Comparison of ENCODE assay signal across 12 cellular contexts in genomic region chr1:94855307-94855700, GRCh38. TPM values are rescaled to one million over a fixed set of nuclear protein-coding genes. Genes with fewer than 3 reads are reported as not detected.
DNase-seq lines count a peak whose midpoint lies in the region; ATAC-seq, FAIRE-seq and TF ChIP-seq lines count a peak whose summit lies in the region.
"Had no signal": no experiment of that assay in that cellular context is flagged by ENCODE, and none has a peak within 500 bp of the region (broad histone marks: within the 10 kb centered on the region; RNA-seq: fewer than 3 reads in every experiment).

No MANE protein-coding gene starts in this region.

- H3K36me3 ChIP-seq in esophagus muscularis mucosa (no peaks in the 10 kb centered on the region), muscle layer of colon (ENCODE audit: insufficient read depth, low read length) (no peaks in the 10 kb centered on the region)

- peak; percentile 29 for DNase-seq in ACHN
- peak; percentile 29 for DNase-seq in RCC 7860 (ENCODE audit: low spot score)
- no peak for DNase-seq in esophagus muscularis mucosa (ENCODE audit: extremely low spot score)
- no peak for DNase-seq in HEK293T (ENCODE audit: extremely low spot score)
- no peak for DNase-seq in stimulated activated CD8-positive, alpha-beta memory T cell treated with anti-CD3 and anti-CD28 coated beads, Interleukin-4, amount 100 ng/mL, for 48 hours
- no peak for DNase-seq in SIG-M5 treated with dmso at 0.1 percent for 504 hours (lab: John Stamatoyannopoulos, UW; ENCODE audit: unreplicated experiment)
- DNase-seq: activated CD4-positive, CD25-positive, alpha-beta regulatory T cell treated with anti-CD3 and anti-CD28 coated beads, Interleukin-2, amount 50 U/mL, for 72 hours; GF-D8; Karpas-422 had no signal

- no peaks in the 10 kb centered on the region for H3K27me3 ChIP-seq in esophagus muscularis mucosa
- no peaks in the 10 kb centered on the region for H3K27me3 ChIP-seq in muscle layer of colon (ENCODE audit: control insufficient read depth in 1 of 2, insufficient read depth in 2 of 2, low read length in 2 of 2)

- TF ChIP-seq CTCF in esophagus muscularis mucosa (IDR thresholded peaks at IDR 0.05) = no peak

- intact Hi-C loops in esophagus muscularis mucosa (cut with DNase I) = loop anchor here (2.0 to 10.0 kb wide), 2 partner anchors 69 to 379 kb away; partner anchors contain the start of gene RWDD3

- TF ChIP-seq EP300 in esophagus muscularis mucosa (IDR thresholded peaks at IDR 0.05) = no peak

- no peak for ATAC-seq in GM19023 (IDR thresholded peaks at IDR 0.05; ENCODE audit: unreplicated experiment)

- WGBS in esophagus muscularis mucosa = 45% methylated on average over 2 of the region's 2 CpGs

- POLR2A ChIA-PET in HEK293T (lab: Yijun Ruan, JAX) = interaction anchor here (0.9 to 1.2 kb wide), 2 partner anchors 70 to 186 kb away, joined by 3 to 8 read pairs; no protein-coding TSS in a partner anchor

- in situ Hi-C loops in ACHN (cut with HindIII; ENCODE audit: low pct_ligation_motif_present, low pct_unique_long_range_greater_than_20kb, low sequenced_read_pairs) = no loop called here

- CTCF ChIA-PET in HEK293T (lab: Yijun Ruan, JAX) = interaction anchor here (0.6 to 5.2 kb wide), 10 partner anchors 9 to 288 kb away, joined by 3 to 83 read pairs (median 8); partner anchors contain the start of gene ALG14

- no peak for FAIRE-seq in RCC 7860 (lab: Jason Lieb, UNC)

- peak overlapping the region; percentile 40 for H3K9ac ChIP-seq in muscle layer of colon (ENCODE audit: low read length)

- TF ChIP-seq POLR2A in esophagus muscularis mucosa (IDR thresholded peaks at IDR 0.05; ENCODE audit: low read depth) = no peak

- H3K9me3 ChIP-seq in esophagus muscularis mucosa (no peaks in the 10 kb centered on the region), muscle layer of colon (ENCODE audit: low read length) (no peaks in the 10 kb centered on the region)

- H3K27ac ChIP-seq in esophagus muscularis mucosa (replicated peaks in 1 of 4) (peak overlapping the region; percentile 79 to 91 (median 86)), muscle layer of colon (ENCODE audit: low read depth, low read length) (peak overlapping the region; percentile 45)
- H3K27ac ChIP-seq: SK-N-MC had no signal

- H3K4me3 ChIP-seq in esophagus muscularis mucosa (peak overlapping the region in 3 of 4 donors; percentile 52 to 66 (median 54)), muscle layer of colon (ENCODE audit: low read depth in 1 of 2, low read length in 2 of 2) (peak overlapping the region in 1 of 2 donors; percentile 58)

- H3K4me1 ChIP-seq in esophagus muscularis mucosa (peaks cover 12 to 38% (median 25%) of the 10 kb centered on the region in 4 donors), muscle layer of colon (ENCODE audit: insufficient read depth, low read length) (peaks cover 10% of the 10 kb centered on the region)

TF ChIP-seq in HEK293T, 16 proteins besides CTCF, POLR2A, EP300 and RAD21:
- no peak for TF ChIP-seq TARDBP (IDR thresholded peaks at IDR 0.05)
- TF ChIP-seq NFRKB (IDR thresholded peaks at IDR 0.05) = no peak
- no peak for TF ChIP-seq SUZ12 (IDR thresholded peaks at IDR 0.05)
- no peak for TF ChIP-seq ELF4 (IDR thresholded peaks at IDR 0.05)

RNA-seq across cellular contexts. Expression of gene SLC44A3, which starts 35.1 kb away (rescaled TPM):
- total RNA-seq in esophagus muscularis mucosa = 1 to 10 TPM in 1 of 4 donors, under 1 TPM in 3; 0.63 to 1.7 (median 0.83) TPM

Comparison
In these comparisons a context has a peak if more than half of its experiments do, and no peak if none do; other contexts are left out.
1. DNase-seq: peak in ACHN (single experiment) and RCC 7860 (single experiment); none in esophagus muscularis mucosa (single experiment), HEK293T (single experiment), stimulated activated CD8-positive, alpha-beta memory T cell treated with anti-CD3 and anti-CD28 coated beads, Interleukin-4, amount 100 ng/mL, for 48 hours (single experiment) and SIG-M5 treated with dmso at 0.1 percent for 504 hours (single experiment).